Comparison of ENCODE assay signal across 11 cellular contexts in the genomic region with DNA sequence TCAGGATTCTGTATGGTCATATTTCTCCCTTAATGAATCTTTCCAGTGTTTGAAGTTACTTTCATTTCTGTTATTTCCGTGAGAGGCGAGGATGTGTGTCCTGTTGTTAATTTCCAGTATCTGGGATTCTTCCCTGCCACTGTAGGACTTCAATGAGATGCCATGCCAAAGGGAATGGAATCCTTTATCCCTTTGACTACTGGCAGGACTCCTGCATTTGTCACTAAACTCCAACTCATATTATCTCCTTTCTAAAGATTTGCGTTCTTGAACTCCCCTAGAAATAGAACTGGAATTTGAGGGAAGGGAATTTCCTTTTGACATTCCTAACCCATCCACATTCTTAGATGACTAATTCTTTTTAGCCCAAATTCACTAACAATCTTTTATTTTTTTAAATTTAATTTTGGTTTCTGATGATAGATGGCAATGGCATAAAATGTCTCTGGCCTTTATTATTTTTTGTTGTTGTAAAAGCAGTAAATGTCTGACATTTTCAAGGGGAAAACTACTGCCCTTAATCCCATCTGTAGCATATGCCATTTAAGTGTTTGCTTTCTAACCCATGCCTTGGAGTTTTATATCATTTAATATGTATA.
DNase-seq lines count a peak whose midpoint lies in the region; ATAC-seq and TF ChIP-seq lines count a peak whose summit lies in the region.
"Had no signal": no experiment of that assay in that cellular context is flagged by ENCODE, and none has a peak within 500 bp of the region (broad histone marks: within the 10 kb centered on the region; RNA-seq: fewer than 3 reads in every experiment).

No MANE protein-coding gene starts in this region.

- no peaks in the 10 kb centered on the region for H3K27me3 ChIP-seq in CD4-positive, CD25-positive, alpha-beta regulatory T cell (ENCODE audit: control insufficient read depth, insufficient read depth, low read length)
- H3K27me3 ChIP-seq in OCI-LY3 (ENCODE audit: low read depth, low read length): no peaks in the 10 kb centered on the region
- H3K27me3 ChIP-seq in fibroblast of lung (ENCODE audit: control insufficient read depth, insufficient read depth, low read length): no peaks in the 10 kb centered on the region
- no peaks in the 10 kb centered on the region for H3K27me3 ChIP-seq in parathyroid adenoma (ENCODE audit: control insufficient read depth, insufficient read depth, low read length)

- H3K27ac ChIP-seq in CD4-positive, CD25-positive, alpha-beta regulatory T cell (ENCODE audit: insufficient read depth, low read length, poor library complexity, severe bottlenecking): no peak overlapping the region
- H3K27ac ChIP-seq in OCI-LY3 (ENCODE audit: low read length): peak overlapping the region; percentile 86
- peak overlapping the region; percentile 58 for H3K27ac ChIP-seq in fibroblast of lung (ENCODE audit: insufficient read depth, low read length)
- peak overlapping the region; percentile 80 for H3K27ac ChIP-seq in parathyroid adenoma

- peaks cover 92% of the 10 kb centered on the region for H3K36me3 ChIP-seq in CD4-positive, CD25-positive, alpha-beta regulatory T cell (ENCODE audit: control insufficient read depth, insufficient read depth, low read length)
- H3K36me3 ChIP-seq in OCI-LY3 (replicated peaks; ENCODE audit: low read depth, low read length) (peaks cover 19% of the 10 kb centered on the region), fibroblast of lung (ENCODE audit: control insufficient read depth, insufficient read depth, low read length) (peaks cover 14% of the 10 kb centered on the region), parathyroid adenoma (ENCODE audit: control insufficient read depth, insufficient read depth, low read length) (no peaks in the 10 kb centered on the region)

- DNase-seq in CD4-positive, CD25-positive, alpha-beta regulatory T cell: no peak
- DNase-seq in fibroblast of lung (ENCODE audit: low read depth in 2 of 2) (peak in 1 of 2 donors; percentile 72), NCI-H2227 treated with DMSO at 0.1 percent for 48 hours (lab: John Stamatoyannopoulos, UW) (no peak), NCI-H82 treated with DMSO at 0.1 percent for 48 hours (lab: John Stamatoyannopoulos, UW; ENCODE audit: unreplicated experiment) (no peak)
- DNase-seq: activated CD8-positive, alpha-beta memory T cell treated with anti-CD3 and anti-CD28 coated beads for 24 hours; DMS79 treated with DMSO at 0.1 percent for 48 hours; NCI-H82 had no signal

- peaks cover 29% of the 10 kb centered on the region for H3K36me3 Mint-ChIP-seq in CD4-positive, CD25-positive, alpha-beta regulatory T cell

- H3K27me3 Mint-ChIP-seq in CD4-positive, CD25-positive, alpha-beta regulatory T cell: no peaks in the 10 kb centered on the region

- H2AFZ ChIP-seq in OCI-LY3 (ENCODE audit: low read depth, low read length) (no peak overlapping the region), fibroblast of lung (ENCODE audit: low read length) (no peak overlapping the region), parathyroid adenoma (no peak overlapping the region)

- peak overlapping the region in 2 of 3 donors; percentile 73 to 84 for H3K27ac Mint-ChIP-seq in CD4-positive, CD25-positive, alpha-beta regulatory T cell

- TF ChIP-seq CTCF in OCI-LY3 (IDR thresholded peaks at IDR 0.05; ENCODE audit: low read depth, low read length) (no peak), fibroblast of lung (conservative IDR thresholded peaks at IDR 0.05 in 1 of 2, IDR thresholded peaks at IDR 0.05 in 1 of 2; ENCODE audit: low read depth in 1 of 2, low read length in 2 of 2) (no peak), parathyroid adenoma (IDR thresholded peaks at IDR 0.05) (no peak)

- H3K79me2 ChIP-seq in OCI-LY3 (ENCODE audit: low read length) (no peaks in the 10 kb centered on the region), fibroblast of lung (ENCODE audit: control insufficient read depth, insufficient read depth, low read length) (peaks cover 24% of the 10 kb centered on the region), parathyroid adenoma (peaks cover 37% of the 10 kb centered on the region)

- no peaks in the 10 kb centered on the region for H4K20me1 ChIP-seq in OCI-LY3 (ENCODE audit: insufficient read depth, low read length)
- H4K20me1 ChIP-seq in fibroblast of lung (ENCODE audit: control insufficient read depth, extremely low read depth, insufficient read depth, low read length): no peaks in the 10 kb centered on the region

- H3K4me1 Mint-ChIP-seq in CD4-positive, CD25-positive, alpha-beta regulatory T cell: peaks cover 0 to 41% (median 9%) of the 10 kb centered on the region in 4 donors

- H3K9me3 ChIP-seq in CD4-positive, CD25-positive, alpha-beta regulatory T cell (ENCODE audit: control insufficient read depth in 2 of 2, low read length in 2 of 2): no peaks in the 10 kb centered on the region
- H3K9me3 ChIP-seq in OCI-LY3 (ENCODE audit: insufficient read depth, low read length): no peaks in the 10 kb centered on the region
- H3K9me3 ChIP-seq in fibroblast of lung (ENCODE audit: control insufficient read depth, insufficient read depth, low read depth, low read length): no peaks in the 10 kb centered on the region
- H3K9me3 ChIP-seq in parathyroid adenoma (ENCODE audit: control insufficient read depth, low read length): no peaks in the 10 kb centered on the region

- peak overlapping the region; percentile 95 for H3K4me2 ChIP-seq in OCI-LY3 (ENCODE audit: low read length)
- peak overlapping the region; percentile 83 for H3K4me2 ChIP-seq in fibroblast of lung (ENCODE audit: extremely low read depth, insufficient read depth, low read length)
- no peak overlapping the region for H3K4me2 ChIP-seq in parathyroid adenoma (ENCODE audit: low read length)

- no peaks in the 10 kb centered on the region for H3K9me3 Mint-ChIP-seq in CD4-positive, CD25-positive, alpha-beta regulatory T cell

- H3K9ac ChIP-seq in OCI-LY3 (ENCODE audit: low read length): peak overlapping the region; percentile 53; the same call in 1 of the 2 replicates
- H3K9ac ChIP-seq in fibroblast of lung (ENCODE audit: insufficient read depth, low read length): no peak overlapping the region
- no peak overlapping the region for H3K9ac ChIP-seq in parathyroid adenoma

- H3K4me1 ChIP-seq in CD4-positive, CD25-positive, alpha-beta regulatory T cell (ENCODE audit: control insufficient read depth, insufficient read depth, low read length, poor library complexity, severe bottlenecking): peaks cover 8% of the 10 kb centered on the region
- H3K4me1 ChIP-seq in OCI-LY3 (ENCODE audit: low read length): peaks cover 72% of the 10 kb centered on the region
- H3K4me1 ChIP-seq in fibroblast of lung (ENCODE audit: control insufficient read depth, extremely low read depth, insufficient read depth, low read length): peaks cover 35% of the 10 kb centered on the region
- peaks cover 36% of the 10 kb centered on the region for H3K4me1 ChIP-seq in parathyroid adenoma

- no peak for ATAC-seq in CD4-positive, CD25-positive, alpha-beta regulatory T cell (ENCODE audit: low read depth in 2 of 2)
- ATAC-seq in GM18861 (IDR thresholded peaks at IDR 0.05; ENCODE audit: unreplicated experiment) (no peak), HG02852 (IDR thresholded peaks at IDR 0.05; ENCODE audit: unreplicated experiment) (no peak)

- H3K4me3 Mint-ChIP-seq in CD4-positive, CD25-positive, alpha-beta regulatory T cell: no peak overlapping the region

- H3K4me3 ChIP-seq in CD4-positive, CD25-positive, alpha-beta regulatory T cell (ENCODE audit: low read depth, low read length): no peak overlapping the region
- peak overlapping the region; percentile 62 for H3K4me3 ChIP-seq in OCI-LY3 (ENCODE audit: low read length)
- peak overlapping the region in 2 of 4 experiments; percentile 8 to 24 for H3K4me3 ChIP-seq in fibroblast of lung (replicated peaks in 1 of 4; ENCODE audit: control extremely low read depth in 1 of 4, insufficient read depth in 1 of 4, low read depth in 3 of 4, low read length in 4 of 4)
- no peak overlapping the region for H3K4me3 ChIP-seq in parathyroid adenoma (ENCODE audit: low read depth, low read length)
